In genomic region chr11:99268895-99269294, GRCh38 we compare ENCODE assay signal across 1 cellular context.
TF ChIP-seq lines count a peak whose summit lies in the region.

No MANE protein-coding gene starts in this region.

TF ChIP-seq in H1, 55 proteins besides CTCF, POLR2A, EP300 and RAD21:
- TF ChIP-seq BCL11A (IDR thresholded peaks at IDR 0.05; ENCODE audit: low read depth in 2 of 2, low read length in 2 of 2) = no peak
- TF ChIP-seq ASH2L (IDR thresholded peaks at IDR 0.05; ENCODE audit: low read length) = no peak
- TF ChIP-seq HDAC6 (IDR thresholded peaks at IDR 0.05; ENCODE audit: low read depth, low read length) = no peak
- TF ChIP-seq BRCA1 (IDR thresholded peaks at IDR 0.05; ENCODE audit: low read depth, low read length) = no peak
- TF ChIP-seq PHF8 (conservative IDR thresholded peaks at IDR 0.05; ENCODE audit: low read depth, low read length) = no peak
- TF ChIP-seq BACH1 (IDR thresholded peaks at IDR 0.05; ENCODE audit: low read length) = no peak
- no peak for TF ChIP-seq CHD7 (IDR thresholded peaks at IDR 0.05; ENCODE audit: insufficient replicate concordance, low read length)
- no peak for TF ChIP-seq TBP (IDR thresholded peaks at IDR 0.05; ENCODE audit: low read depth, low read length)
